In genomic region chr5:79205965-79206364, GRCh38 we compare ENCODE assay signal across 18 cellular contexts. TPM values are rescaled to one million over a fixed set of nuclear protein-coding genes. Genes with fewer than 3 reads are reported as not detected.
DNase-seq lines count a peak whose midpoint lies in the region; ATAC-seq and TF ChIP-seq lines count a peak whose summit lies in the region.
"Had no signal": no experiment of that assay in that cellular context is flagged by ENCODE, and none has a peak within 500 bp of the region (broad histone marks: within the 10 kb centered on the region; RNA-seq: fewer than 3 reads in every experiment).

No MANE protein-coding gene starts in this region.

- in situ Hi-C loops in GM13977 (cut with MboI; ENCODE audit: low pct_unique_long_range_greater_than_20kb, low sequenced_read_pairs, unreplicated experiment): no loop called here

- H3K9me3 ChIP-seq in right atrium auricular region (no peaks in the 10 kb centered on the region), right cardiac atrium (ENCODE audit: control insufficient read depth, low read length) (no peaks in the 10 kb centered on the region), RWPE2 (ENCODE audit: severe bottlenecking) (no peaks in the 10 kb centered on the region), mucosa of descending colon (no peaks in the 10 kb centered on the region)
- H3K9me3 ChIP-seq: BLaER1, SJSA1 had no signal

- H3K4me3 ChIP-seq in right atrium auricular region: no peak overlapping the region
- H3K4me3 ChIP-seq in right cardiac atrium (ENCODE audit: low read length): no peak overlapping the region
- H3K4me3 ChIP-seq in RWPE2 (ENCODE audit: severe bottlenecking): no peak overlapping the region
- no peak overlapping the region for H3K4me3 ChIP-seq in mucosa of descending colon
- H3K4me3 ChIP-seq: BLaER1, SJSA1 had no signal

- TF ChIP-seq CTCF in right atrium auricular region (IDR thresholded peaks at IDR 0.05) (no peak), RWPE2 (IDR thresholded peaks at IDR 0.05; ENCODE audit: poor library complexity, severe bottlenecking) (no peak), mucosa of descending colon (IDR thresholded peaks at IDR 0.05) (no peak), GM13977 (IDR thresholded peaks at IDR 0.05; ENCODE audit: extremely low read depth, insufficient read depth, missing control alignments) (no peak)

- no peaks in the 10 kb centered on the region for H3K36me3 ChIP-seq in right atrium auricular region
- H3K36me3 ChIP-seq in RWPE2 (ENCODE audit: low read depth): no peaks in the 10 kb centered on the region
- H3K36me3 ChIP-seq in mucosa of descending colon (ENCODE audit: low read depth): no peaks in the 10 kb centered on the region
- H3K36me3 ChIP-seq: BLaER1, SJSA1 had no signal

- H3K27me3 ChIP-seq in right atrium auricular region: no peaks in the 10 kb centered on the region
- H3K27me3 ChIP-seq in right cardiac atrium (ENCODE audit: control insufficient read depth, insufficient read depth): no peaks in the 10 kb centered on the region
- no peaks in the 10 kb centered on the region for H3K27me3 ChIP-seq in RWPE2 (ENCODE audit: insufficient read depth, poor library complexity, severe bottlenecking)
- H3K27me3 ChIP-seq: BLaER1, SJSA1 had no signal

- H3K27ac ChIP-seq in right atrium auricular region (no peak overlapping the region), right cardiac atrium (ENCODE audit: low read length) (no peak overlapping the region), RWPE2 (ENCODE audit: poor library complexity, severe bottlenecking) (no peak overlapping the region), substantia nigra (ENCODE audit: low read depth, low read length, poor library complexity, severe bottlenecking) (no peak overlapping the region)
- H3K27ac ChIP-seq: BLaER1, HL-60, SJSA1 had no signal

- H3K4me1 ChIP-seq in right atrium auricular region (no peaks in the 10 kb centered on the region), right cardiac atrium (ENCODE audit: control insufficient read depth, insufficient read depth, low read length) (no peaks in the 10 kb centered on the region), RWPE2 (ENCODE audit: insufficient read depth, poor library complexity, severe bottlenecking) (peaks cover 24% of the 10 kb centered on the region), mucosa of descending colon (ENCODE audit: low read depth) (no peaks in the 10 kb centered on the region)
- H3K4me1 ChIP-seq: BLaER1 had no signal

- DNase-seq in right atrium auricular region (ENCODE audit: low spot score) (peak; percentile 13), right cardiac atrium (no peak), RWPE2 (ENCODE audit: low spot score) (no peak), mucosa of descending colon (no peak), substantia nigra (lab: John Stamatoyannopoulos, UW) (no peak), GM13977 (ENCODE audit: low spot score) (no peak), NCI-H1417 (lab: John Stamatoyannopoulos, UW) (no peak)
- DNase-seq: Calu3; CD8-positive, alpha-beta T cell; HFFc6; NCI-H1048; NCI-H146; NCI-H2081 treated with DMSO at 0.1 percent for 48 hours; NCI-H446 treated with DMSO at 0.1 percent for 48 hours had no signal

- 46% methylated on average over 3 of the region's 3 CpGs for WGBS in right cardiac atrium

- intact Hi-C loops in right cardiac atrium (cut with DNase I): no loop called here
- intact Hi-C loops in mucosa of descending colon (cut with DNase I, micrococcal nuclease): no loop called here

- ATAC-seq in right cardiac atrium: no peak
- ATAC-seq in RWPE2 (ENCODE audit: low read depth): peak; percentile 15; the same call in 1 of the 3 replicates
- peak; percentile 23 for ATAC-seq in mucosa of descending colon
- no peak for ATAC-seq in HG02840 (IDR thresholded peaks at IDR 0.05; ENCODE audit: low FRiP score, unreplicated experiment)
- ATAC-seq: CD8-positive, alpha-beta T cell had no signal

RNA-seq across cellular contexts. Expression of gene JMY, which starts 30.0 kb away (rescaled TPM):
- total RNA-seq in right atrium auricular region (10 to 100 TPM; 10.6 to 13.6 TPM), right cardiac atrium (10 to 100 TPM; 10.3 to 14.5 (median 11.6) TPM), mucosa of descending colon (10 to 100 TPM in 1 of 3 donors, 1 to 10 TPM in 2; 6.4 to 55.9 (median 8.8) TPM)
- polyA plus RNA-seq in right cardiac atrium: 4.1 TPM

Comparison
In these comparisons a context has a peak if more than half of its experiments do, and no peak if none do; other contexts are left out.
1. ATAC-seq: peak in RWPE2 (single experiment) and mucosa of descending colon (single experiment); none in right cardiac atrium (0 of 2) and HG02840 (single experiment).